ENCODE assay signal across 15 cellular contexts in the genomic region with DNA sequence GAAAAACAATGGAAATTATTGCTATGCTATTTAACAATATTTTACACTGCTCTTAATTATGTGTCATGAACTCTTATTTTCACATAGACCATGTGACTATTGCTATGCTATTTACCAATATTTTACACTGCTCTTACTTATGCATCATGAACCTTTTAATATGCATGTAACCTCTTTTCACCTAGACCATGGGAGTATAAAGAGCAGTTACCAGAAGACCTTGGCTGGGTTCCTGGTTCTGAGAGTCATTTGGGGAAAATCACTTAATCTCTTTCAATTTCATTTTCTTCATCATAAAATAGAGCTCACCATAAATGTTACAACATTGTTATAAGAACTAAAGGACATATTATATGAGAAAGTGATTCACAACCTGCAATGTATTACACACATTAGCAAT.
DNase-seq lines count a peak whose midpoint lies in the region; ATAC-seq, FAIRE-seq and TF ChIP-seq lines count a peak whose summit lies in the region.
"Had no signal": no experiment of that assay in that cellular context is flagged by ENCODE, and none has a peak within 500 bp of the region (broad histone marks: within the 10 kb centered on the region; RNA-seq: fewer than 3 reads in every experiment).

No MANE protein-coding gene starts in this region.

- H3K27ac Mint-ChIP-seq in activated T-helper 17 cell treated with anti-CD3 and anti-CD28 coated beads, Interleukin-2, amount 50 U/mL, for 72 hours: no peak overlapping the region
- H3K27ac Mint-ChIP-seq: B cell; CD8-positive, alpha-beta T cell; H9 had no signal

- H3K4me3 Mint-ChIP-seq in activated T-helper 17 cell treated with anti-CD3 and anti-CD28 coated beads, Interleukin-2, amount 50 U/mL, for 72 hours: no peak overlapping the region
- H3K4me3 Mint-ChIP-seq: B cell; CD8-positive, alpha-beta T cell; H9 had no signal

- ATAC-seq in omental fat pad (ENCODE audit: low FRiP score) (peak; percentile 81), left colon (no peak)
- ATAC-seq in activated T-helper 17 cell treated with anti-CD3 and anti-CD28 coated beads, Interleukin-2, amount 50 U/mL, for 72 hours (replicated peaks): no peak
- ATAC-seq: CD8-positive, alpha-beta T cell had no signal

- intact Hi-C loops in left colon (cut with DNase I, micrococcal nuclease): no loop called here

- H3K36me3 Mint-ChIP-seq in activated T-helper 17 cell treated with anti-CD3 and anti-CD28 coated beads, Interleukin-2, amount 50 U/mL, for 72 hours (ENCODE audit: low read depth): no peaks in the 10 kb centered on the region
- H3K36me3 Mint-ChIP-seq: CD8-positive, alpha-beta T cell had no signal

- no peak overlapping the region for H3K4me3 ChIP-seq in fibroblast of mammary gland (ENCODE audit: control insufficient read depth, low read depth, low read length)
- H3K4me3 ChIP-seq: BLaER1 treated with 17β-estradiol and CSF1 and Interleukin-3, amounts not matched to agents 10 nM and 100 nM had no signal

- peak; percentile 21 for DNase-seq in M059J (ENCODE audit: low read depth)
- DNase-seq in amniotic epithelial cell (ENCODE audit: low read depth): peak; percentile 49
- peak; percentile 29 for DNase-seq in fibroblast of mammary gland (ENCODE audit: low read depth)
- no peak for DNase-seq in omental fat pad (ENCODE audit: low spot score)
- no peak for DNase-seq in H54 (ENCODE audit: insufficient read length, low spot score)
- no peak for DNase-seq in left colon
- no peak for DNase-seq in NCI-H1694 (lab: John Stamatoyannopoulos, UW)
- DNase-seq: Calu3; CD8-positive, alpha-beta T cell; GOT3; H9 had no signal

- H3K9me3 Mint-ChIP-seq in activated T-helper 17 cell treated with anti-CD3 and anti-CD28 coated beads, Interleukin-2, amount 50 U/mL, for 72 hours: peaks cover 3% of the 10 kb centered on the region

- H3K27me3 Mint-ChIP-seq in activated T-helper 17 cell treated with anti-CD3 and anti-CD28 coated beads, Interleukin-2, amount 50 U/mL, for 72 hours: no peaks in the 10 kb centered on the region
- H3K27me3 Mint-ChIP-seq: B cell had no signal

- TF ChIP-seq CTCF in fibroblast of mammary gland (conservative IDR thresholded peaks at IDR 0.05; ENCODE audit: control insufficient read depth, insufficient read depth, low read depth, low read length): no peak
- no peak for TF ChIP-seq CTCF in omental fat pad (IDR thresholded peaks at IDR 0.05)

- no peaks in the 10 kb centered on the region for H3K4me1 Mint-ChIP-seq in activated T-helper 17 cell treated with anti-CD3 and anti-CD28 coated beads, Interleukin-2, amount 50 U/mL, for 72 hours
- H3K4me1 Mint-ChIP-seq: B cell had no signal

- no peak for FAIRE-seq in H54 (lab: Jason Lieb, UNC)
- FAIRE-seq: GM12891 had no signal

- TF ChIP-seq POLR2A in H54 (IDR thresholded peaks at IDR 0.05; ENCODE audit: low read depth, low read length): no peak

Comparison
In these comparisons a context has a peak if more than half of its experiments do, and no peak if none do; other contexts are left out.
1. DNase-seq: peak in M059J (single experiment), amniotic epithelial cell (single experiment) and fibroblast of mammary gland (single experiment); none in omental fat pad (single experiment), H54 (single experiment), left colon (0 of 2) and NCI-H1694 (single experiment).